Comparison of ENCODE assay signal across 11 cellular contexts in the genomic region with DNA sequence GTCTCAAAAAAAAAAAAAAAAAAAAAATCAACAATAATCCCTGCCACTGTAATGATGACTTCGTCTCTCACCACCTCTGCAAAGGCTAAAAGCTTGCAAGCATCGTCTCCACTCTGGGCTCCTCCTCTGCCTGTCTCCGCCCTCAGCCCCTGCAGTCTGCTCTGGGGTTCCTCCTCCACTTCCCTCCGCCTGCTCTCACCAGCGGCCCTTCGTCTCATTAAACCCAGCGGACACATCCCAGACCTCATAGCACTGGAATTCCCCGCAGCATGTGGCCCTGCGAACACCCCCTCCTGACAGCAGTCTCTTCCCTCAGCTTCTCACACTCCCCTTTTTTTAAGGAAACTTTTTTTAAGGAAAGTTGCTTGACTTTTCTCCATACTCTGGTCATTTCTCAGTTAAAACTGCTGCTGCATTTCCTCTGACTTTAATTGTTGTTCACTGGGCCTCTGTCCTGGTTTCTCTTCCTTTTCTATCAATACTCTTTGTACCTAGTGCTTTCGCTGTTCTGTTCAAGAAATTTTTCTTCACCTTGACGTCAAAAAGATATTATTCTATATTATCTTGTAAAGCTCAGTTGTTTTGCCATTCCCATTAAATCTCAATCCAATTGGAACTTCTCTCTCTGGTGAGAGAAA.
DNase-seq lines count a peak whose midpoint lies in the region; ATAC-seq and TF ChIP-seq lines count a peak whose summit lies in the region.
"Had no signal": no experiment of that assay in that cellular context is flagged by ENCODE, and none has a peak within 500 bp of the region (broad histone marks: within the 10 kb centered on the region; RNA-seq: fewer than 3 reads in every experiment).

No MANE protein-coding gene starts in this region.

- no peak overlapping the region for H3K27ac Mint-ChIP-seq in T-helper 2 cell treated with Interferon-gamma antibody and Interleukin-4, amounts not matched to agents 5 μg/mL and 100 μg/mL, for 36 hours

- H3K4me3 ChIP-seq in GM12864 (ENCODE audit: low read depth, low read length) (no peak overlapping the region), trophoblast cell (ENCODE audit: low read depth, low read length) (no peak overlapping the region)
- H3K4me3 ChIP-seq: dorsolateral prefrontal cortex had no signal

- no peak for TF ChIP-seq CTCF in GM12864 (IDR thresholded peaks at IDR 0.05; ENCODE audit: low read depth, low read length, missing control alignments)

- H3K4me2 ChIP-seq in trophoblast cell (ENCODE audit: low read length) = peak overlapping the region; percentile 3

- H3K9me3 Mint-ChIP-seq in T-helper 2 cell treated with Interferon-gamma antibody and Interleukin-4, amounts not matched to agents 5 μg/mL and 100 μg/mL, for 36 hours = no peaks in the 10 kb centered on the region

- intact Hi-C loops in cardiac septum (cut with DNase I) = no loop called here

- H2AK5ac ChIP-seq in trophoblast cell (ENCODE audit: low read length) = no peak overlapping the region

- no CpG with 5 or more reads among the region's 11 CpGs for WGBS in trophoblast cell (ENCODE audit: extremely low coverage, insufficient coverage, insufficient read length)

- ATAC-seq in GM19328 (IDR thresholded peaks at IDR 0.05; ENCODE audit: unreplicated experiment) = no peak

- H2BK5ac ChIP-seq in trophoblast cell (ENCODE audit: low read depth, low read length, poor library complexity) = no peak overlapping the region

- H3K23ac ChIP-seq in trophoblast cell (ENCODE audit: low read length) = no peak overlapping the region

- H3K4me1 ChIP-seq in trophoblast cell (ENCODE audit: control insufficient read depth in 1 of 2, insufficient read depth in 2 of 2, low read length in 2 of 2) = peaks cover 4 to 5% of the 10 kb centered on the region in 2 experiments

- H4K91ac ChIP-seq in trophoblast cell (ENCODE audit: low read depth, low read length) = no peak overlapping the region

- no peak overlapping the region for H3K9ac ChIP-seq in trophoblast cell (ENCODE audit: low read length)

- H3K79me1 ChIP-seq in trophoblast cell (ENCODE audit: low read length) = peaks cover 3% of the 10 kb centered on the region

- H3K36me3 ChIP-seq in trophoblast cell (ENCODE audit: control insufficient read depth in 1 of 2, insufficient read depth in 2 of 2, low read length in 2 of 2) = no peaks in the 10 kb centered on the region

- DNase-seq in GM12864 (ENCODE audit: low read depth) (peak; percentile 8), RPMI8226 (peak; percentile 32), cardiac septum (ENCODE audit: low spot score) (peak; percentile 81), trophoblast cell (peak in 1 of 2 donors; percentile 7), activated gamma-delta T cell treated with Interleukin-2 at 50 U/mL for 16 hours (no peak), SKM-1 treated with dmso at 0.1 percent for 144 hours (lab: John Stamatoyannopoulos, UW; ENCODE audit: unreplicated experiment) (no peak)
- no peak for DNase-seq in T-helper 2 cell treated with Interferon-gamma antibody and Interleukin-4, amounts not matched to agents 5 μg/mL and 100 μg/mL, for 36 hours (ENCODE audit: low spot score)
- DNase-seq: activated CD4-positive, alpha-beta T cell treated with anti-CD3 and anti-CD28 coated beads for 48 hours; dorsolateral prefrontal cortex; occipital lobe had no signal

- no peak overlapping the region for H3K14ac ChIP-seq in trophoblast cell (ENCODE audit: low read length)

- no peaks in the 10 kb centered on the region for H3K36me3 Mint-ChIP-seq in T-helper 2 cell treated with Interferon-gamma antibody and Interleukin-4, amounts not matched to agents 5 μg/mL and 100 μg/mL, for 36 hours (ENCODE audit: low read depth)

- no peak overlapping the region for H4K8ac ChIP-seq in trophoblast cell (ENCODE audit: low read depth, low read length)

- H3K27ac ChIP-seq in trophoblast cell (ENCODE audit: low read depth, low read length) = peak overlapping the region; percentile 72
- H3K27ac ChIP-seq: dorsolateral prefrontal cortex had no signal

- H3K4me1 Mint-ChIP-seq in T-helper 2 cell treated with Interferon-gamma antibody and Interleukin-4, amounts not matched to agents 5 μg/mL and 100 μg/mL, for 36 hours (ENCODE audit: low read depth) = no peaks in the 10 kb centered on the region

- no peak overlapping the region for H2AFZ ChIP-seq in trophoblast cell (ENCODE audit: insufficient read depth, low read length, poor library complexity)

- no peak overlapping the region for H3K4ac ChIP-seq in trophoblast cell (ENCODE audit: low read depth, low read length)

- no peaks in the 10 kb centered on the region for H3K79me2 ChIP-seq in trophoblast cell (ENCODE audit: control insufficient read depth, insufficient read depth, low read length, poor library complexity)

- H2BK120ac ChIP-seq in trophoblast cell (ENCODE audit: insufficient read depth, low read length, poor library complexity) = no peak overlapping the region

- H4K12ac ChIP-seq in trophoblast cell (ENCODE audit: low read depth, low read length) = no peak overlapping the region

- H2BK12ac ChIP-seq in trophoblast cell (ENCODE audit: low read length) = no peak overlapping the region

- H3K27me3 ChIP-seq in trophoblast cell (ENCODE audit: insufficient read depth, low read length) = no peaks in the 10 kb centered on the region

- H3K18ac ChIP-seq in trophoblast cell (ENCODE audit: low read length) = no peak overlapping the region

- no peak overlapping the region for H3K4me3 Mint-ChIP-seq in T-helper 2 cell treated with Interferon-gamma antibody and Interleukin-4, amounts not matched to agents 5 μg/mL and 100 μg/mL, for 36 hours

- peaks cover 14% of the 10 kb centered on the region for H3K27me3 Mint-ChIP-seq in T-helper 2 cell treated with Interferon-gamma antibody and Interleukin-4, amounts not matched to agents 5 μg/mL and 100 μg/mL, for 36 hours (ENCODE audit: low read depth)

- H3K9me3 ChIP-seq in trophoblast cell (ENCODE audit: insufficient read depth, low read depth, low read length) = no peaks in the 10 kb centered on the region

Comparison
In these comparisons a context has a peak if more than half of its experiments do, and no peak if none do; other contexts are left out.
1. DNase-seq: peak in GM12864 (single experiment), RPMI8226 (single experiment) and cardiac septum (single experiment); none in activated gamma-delta T cell treated with Interleukin-2 at 50 U/mL for 16 hours (single experiment), SKM-1 treated with dmso at 0.1 percent for 144 hours (single experiment) and T-helper 2 cell treated with Interferon-gamma antibody and Interleukin-4, amounts not matched to agents 5 μg/mL and 100 μg/mL, for 36 hours (single experiment).